ENCODE assay signal across 8 cellular contexts in the genomic region with DNA sequence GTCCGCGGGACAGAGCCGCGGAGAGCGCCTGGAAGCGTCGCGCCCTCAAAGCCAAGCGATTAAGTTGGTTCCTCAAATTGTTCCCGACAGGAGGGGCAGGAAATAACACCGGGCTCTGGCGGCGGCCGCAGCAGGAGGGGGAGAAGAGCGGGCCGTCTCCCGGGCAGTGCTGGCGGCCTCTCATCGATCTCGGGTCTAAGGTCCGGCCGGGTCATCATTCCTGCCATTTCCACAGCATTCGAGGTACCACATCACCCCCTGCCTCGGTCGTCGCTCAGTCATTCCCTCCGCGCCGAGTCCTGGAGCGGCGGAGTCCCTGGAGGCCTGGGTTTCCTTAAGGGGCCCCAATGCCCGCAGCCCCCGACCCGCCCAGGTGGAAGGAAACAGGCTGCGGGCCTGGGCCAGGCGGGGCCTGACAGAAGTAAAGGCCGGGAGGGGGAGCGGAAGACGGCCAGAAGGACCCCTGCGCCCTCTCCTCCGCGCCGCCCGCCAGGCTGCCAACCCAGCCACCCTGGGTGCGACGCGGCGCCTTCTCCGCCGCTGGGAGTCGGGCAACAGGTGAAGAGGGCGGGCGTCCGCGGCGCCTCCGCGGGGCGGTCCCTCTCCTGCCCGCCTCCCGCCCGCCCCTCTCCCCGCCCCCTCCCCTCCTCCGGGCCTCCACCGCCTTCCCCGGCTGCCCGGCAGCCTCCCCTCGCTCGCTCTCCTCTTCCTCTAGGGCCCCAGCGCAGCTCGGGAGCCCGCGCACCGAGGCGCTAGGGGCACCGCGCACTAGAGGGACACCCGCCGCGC. TPM values are rescaled to one million over a fixed set of nuclear protein-coding genes. Genes with fewer than 3 reads are reported as not detected.
DNase-seq lines count a peak whose midpoint lies in the region; ATAC-seq and TF ChIP-seq lines count a peak whose summit lies in the region.

A gene with protein sequence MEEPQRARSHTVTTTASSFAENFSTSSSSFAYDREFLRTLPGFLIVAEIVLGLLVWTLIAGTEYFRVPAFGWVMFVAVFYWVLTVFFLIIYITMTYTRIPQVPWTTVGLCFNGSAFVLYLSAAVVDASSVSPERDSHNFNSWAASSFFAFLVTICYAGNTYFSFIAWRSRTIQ (plus strand): TSS at position 654 of the 789 bp plus-strand sequence. CDS start 293 bp downstream, outside the sequence.

- 0% methylated on average over 5 of the region's 80 CpGs for WGBS in right lobe of liver (ENCODE audit: insufficient coverage, low coverage, low lambda C conversion rate, missing lambda C conversion rate)

- H3K27me3 ChIP-seq in CD8-positive, alpha-beta memory T cell (ENCODE audit: insufficient read depth, low read length, poor library complexity, severe bottlenecking), result no peaks in the 10 kb centered on the region
- no peaks in the 10 kb centered on the region for H3K27me3 ChIP-seq in right lobe of liver

- peak within 1 kb of the TSS; percentile 82 to 93 (median 87) for H3K4me3 Mint-ChIP-seq in CD8-positive, alpha-beta memory T cell

- H3K9me3 ChIP-seq in CD8-positive, alpha-beta memory T cell (ENCODE audit: low read length), result no peaks in the 10 kb centered on the region
- H3K9me3 ChIP-seq in right lobe of liver, result no peaks in the 10 kb centered on the region

- H3K36me3 ChIP-seq in CD8-positive, alpha-beta memory T cell (ENCODE audit: insufficient read depth, low read length), result no peaks in the 10 kb centered on the region
- H3K36me3 ChIP-seq in right lobe of liver, result no peaks in the 10 kb centered on the region

- CTCF ChIA-PET in CD8-positive, alpha-beta memory T cell (lab: Charles Lee), result interaction anchor here (1.2 to 2.8 kb wide), 5 partner anchors 11 to 157 kb away, joined by 4 to 19 read pairs (median 9); no protein-coding TSS in a partner anchor

- H3K27ac ChIP-seq in CD8-positive, alpha-beta memory T cell (ENCODE audit: low read depth, low read length), result no peak within 1 kb of the TSS
- peak within 1 kb of the TSS; percentile 88 to 95 (median 89) for H3K27ac ChIP-seq in right lobe of liver

- peaks cover 15% of the 10 kb centered on the region for H3K4me1 ChIP-seq in CD8-positive, alpha-beta memory T cell (ENCODE audit: insufficient read depth, low read length)
- H3K4me1 ChIP-seq in right lobe of liver, result peaks cover 0 to 26% (median 9%) of the 10 kb centered on the region in 4 donors

- H3K36me3 Mint-ChIP-seq in CD8-positive, alpha-beta memory T cell, result peaks cover 0 to 3% (median 0%) of the 10 kb centered on the region in 3 donors

- no peaks in the 10 kb centered on the region for H3K9me3 Mint-ChIP-seq in CD8-positive, alpha-beta memory T cell

- POLR2A ChIA-PET in CD8-positive, alpha-beta memory T cell (lab: Charles Lee), result no interaction called here

- H3K4me3 ChIP-seq in CD8-positive, alpha-beta memory T cell (ENCODE audit: low read length), result peak within 1 kb of the TSS; percentile 76
- peak within 1 kb of the TSS; percentile 77 to 92 (median 80) for H3K4me3 ChIP-seq in right lobe of liver

- intact Hi-C loops in right lobe of liver (cut with DNase I), result no loop called here

- peak; percentile 34 to 68 (median 55) for DNase-seq in CD8-positive, alpha-beta memory T cell
- peak; percentile 5 for DNase-seq in NCI-H1694 (lab: John Stamatoyannopoulos, UW)
- DNase-seq in activated CD4-positive, CD25-positive, alpha-beta regulatory T cell treated with anti-CD3 and anti-CD28 coated beads, Interleukin-2, amount 50 U/mL, for 16 hours (ENCODE audit: low read depth, low spot score), result peak; percentile 30
- peak; percentile 17 for DNase-seq in cerebellar cortex (ENCODE audit: low spot score)
- peak; percentile 84 to 90 (median 87) for DNase-seq in right lobe of liver
- peak; percentile 37 to 65 (median 42) for DNase-seq in stimulated activated CD4-positive, alpha-beta T cell treated with anti-CD3 and anti-CD28 coated beads, TNF-alpha, amount 100 ng/mL, for 24 hours (ENCODE audit: low read depth in 3 of 3)
- DNase-seq in OCI-M2 (lab: John Stamatoyannopoulos, UW; ENCODE audit: unreplicated experiment), result no peak

- TF ChIP-seq POLR2A in right lobe of liver (IDR thresholded peaks at IDR 0.05), result peak; percentile 83

- H3K27me3 Mint-ChIP-seq in CD8-positive, alpha-beta memory T cell, result peaks cover 6 to 7% of the 10 kb centered on the region in 2 donors

- H3K27ac Mint-ChIP-seq in CD8-positive, alpha-beta memory T cell, result peak within 1 kb of the TSS in 4 of 8 donors; percentile 21 to 79 (median 42)

- TF ChIP-seq CTCF in right lobe of liver (IDR thresholded peaks at IDR 0.05), result peak in 1 of 4 donors; percentile 4

- ATAC-seq in GM21717 (IDR thresholded peaks at IDR 0.05; ENCODE audit: unreplicated experiment), result peak; percentile 65
- peak; percentile 76 to 90 (median 82) for ATAC-seq in right lobe of liver

- peaks cover 14 to 28% (median 17%) of the 10 kb centered on the region in 3 donors for H3K4me1 Mint-ChIP-seq in CD8-positive, alpha-beta memory T cell

RNA-seq across cellular contexts. Expression of the gene that starts here (rescaled TPM):
- total RNA-seq in CD8-positive, alpha-beta memory T cell, result 1 to 10 TPM; 3.3 to 4.1 TPM
- 3.3 TPM for polyA plus RNA-seq in CD8-positive, alpha-beta memory T cell
- 10 to 100 TPM; 13.3 to 27.1 (median 20.9) TPM for total RNA-seq in right lobe of liver
